23 cellular contexts compared by ENCODE assay signal in the genomic region with DNA sequence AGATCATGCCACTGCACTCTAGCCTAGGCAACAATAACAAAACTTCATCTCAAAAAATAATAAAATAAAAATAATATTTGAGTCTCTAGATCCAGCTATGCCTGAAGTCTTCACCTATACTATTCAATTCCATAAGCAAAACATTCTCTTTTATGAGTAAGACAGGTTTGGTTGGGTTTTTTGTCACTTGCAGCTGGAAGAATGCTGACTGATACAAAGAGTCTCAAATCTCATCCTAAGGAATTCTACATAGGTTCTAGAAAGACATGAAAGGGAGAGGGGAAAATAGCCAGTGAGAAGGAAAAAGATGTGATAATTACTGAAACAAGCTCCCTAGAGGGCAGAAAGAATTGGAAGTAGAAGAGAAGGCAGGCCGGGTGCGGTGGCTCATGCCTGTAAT.
"Had no signal": no experiment of that assay in that cellular context is flagged by ENCODE, and none has a peak within 500 bp of the region (broad histone marks: within the 10 kb centered on the region; RNA-seq: fewer than 3 reads in every experiment).

No MANE protein-coding gene starts in this region.

- H3K36me3 Mint-ChIP-seq: stimulated activated naive B cell treated with anti-CD40 and anti-IgM and Interleukin-4, amounts not matched to agents 10 μg/mL and 1 μg/mL and 100 μg/mL, for 72 hours had no signal

- DNase-seq: heart right ventricle; islet precursor cell; left ventricle myocardium inferior; mesendoderm; midbrain; mucosa of descending colon; naive thymus-derived CD4-positive, alpha-beta T cell; ovary; stimulated activated CD4-positive, alpha-beta T cell treated with anti-CD3 and anti-CD28 coated beads, Interleukin-12 subunit alpha, Interleukin-12 subunit beta, amount 100 ng/mL, for 4 hours; stimulated activated CD4-positive, alpha-beta T cell treated with anti-CD3 and anti-CD28 coated beads, Interleukin-15, amount 100 ng/mL, for 24 hours; stimulated activated CD4-positive, alpha-beta T cell treated with anti-CD3 and anti-CD28 coated beads, Interleukin-4, amount 100 ng/mL, for 1 hour; stomach; testis; thyroid gland; transverse colon; upper lobe of right lung had no signal

- H3K36me3 ChIP-seq: heart right ventricle, left ventricle myocardium inferior, ovary, right atrium auricular region, stomach, thyroid gland, transverse colon, upper lobe of right lung had no signal

- H3K4me3 ChIP-seq: heart right ventricle, hepatocyte, left ventricle myocardium inferior, lung, mucosa of descending colon, ovary, right atrium auricular region, skin epidermis, stomach, testis, thyroid gland, transverse colon, upper lobe of right lung had no signal

- H3K27me3 Mint-ChIP-seq: progenitor cell of endocrine pancreas had no signal

- ATAC-seq: heart right ventricle; mucosa of descending colon; naive thymus-derived CD4-positive, alpha-beta T cell; sciatic nerve; upper lobe of right lung had no signal

- H3K4me3 Mint-ChIP-seq: naive thymus-derived CD4-positive, alpha-beta T cell; stimulated activated naive B cell treated with anti-CD40 and anti-IgM and Interleukin-4, amounts not matched to agents 10 μg/mL and 1 μg/mL and 100 μg/mL, for 72 hours had no signal

- H3K9me3 ChIP-seq: heart right ventricle, left ventricle myocardium inferior, mucosa of descending colon, ovary, right atrium auricular region, stomach, testis, thyroid gland, transverse colon, upper lobe of right lung had no signal

- H3K27ac Mint-ChIP-seq: naive thymus-derived CD4-positive, alpha-beta T cell; stimulated activated naive B cell treated with anti-CD40 and anti-IgM and Interleukin-4, amounts not matched to agents 10 μg/mL and 1 μg/mL and 100 μg/mL, for 72 hours had no signal

- H3K9me3 Mint-ChIP-seq: naive thymus-derived CD4-positive, alpha-beta T cell; stimulated activated naive B cell treated with anti-CD40 and anti-IgM and Interleukin-4, amounts not matched to agents 10 μg/mL and 1 μg/mL and 100 μg/mL, for 72 hours had no signal

- H3K4me1 ChIP-seq: right atrium auricular region, testis, upper lobe of right lung had no signal

- H3K27ac ChIP-seq: heart right ventricle, left ventricle myocardium inferior, ovary, right atrium auricular region, skin epidermis, stomach, testis, thyroid gland, transverse colon, upper lobe of right lung had no signal
